13 cellular contexts compared by ENCODE assay signal in genomic region chr13:44048326-44048725, GRCh38.
DNase-seq lines count a peak whose midpoint lies in the region; ATAC-seq and TF ChIP-seq lines count a peak whose summit lies in the region.
"Had no signal": no experiment of that assay in that cellular context is flagged by ENCODE, and none has a peak within 500 bp of the region (broad histone marks: within the 10 kb centered on the region; RNA-seq: fewer than 3 reads in every experiment).

No MANE protein-coding gene starts in this region.

- RAD21 ChIA-PET in HCT116 (lab: Charles Lee; ENCODE audit: low non-redundant PET in 1 of 2, low total read pairs in 2 of 2, uncharacterized antibody in 2 of 2, unreplicated experiment in 2 of 2), result no interaction called here

- no peak for ATAC-seq in HCT116
- ATAC-seq in mucosa of descending colon, result no peak

- H3K4me3 ChIP-seq in AG04450 (ENCODE audit: low read depth, low read length) (no peak overlapping the region), HCT116 (replicated peaks in 1 of 2; ENCODE audit: low read depth in 1 of 2, low read length in 2 of 2) (no peak overlapping the region), OCI-LY7 (ENCODE audit: low read depth, low read length, poor library complexity, severe bottlenecking) (no peak overlapping the region), epithelial cell of esophagus (ENCODE audit: low read length) (no peak overlapping the region), mucosa of descending colon (no peak overlapping the region)
- H3K4me3 ChIP-seq: BLaER1 had no signal

- intact Hi-C loops in HCT116 (cut with micrococcal nuclease) (loop anchor here (1.0 kb wide), 1 partner anchor 140 kb away; no protein-coding TSS in a partner anchor), OCI-LY7 (cut with micrococcal nuclease; ENCODE audit: unreplicated experiment) (loop anchor here (5.0 kb wide), 1 partner anchor 141 kb away; no protein-coding TSS in a partner anchor), mucosa of descending colon (cut with DNase I, micrococcal nuclease) (loop anchor here (5.0 to 10.0 kb wide), 2 partner anchors 134 to 141 kb away; no protein-coding TSS in a partner anchor)

- TF ChIP-seq RAD21 in HCT116 (IDR thresholded peaks at IDR 0.05; ENCODE audit: low read depth), result peak; percentile 17; the same call in 1 of the 2 replicates

- no peaks in the 10 kb centered on the region for H3K4me1 ChIP-seq in HCT116 (ENCODE audit: control insufficient read depth in 1 of 2, insufficient read depth in 2 of 2, low read length in 2 of 2)
- H3K4me1 ChIP-seq in OCI-LY7 (ENCODE audit: insufficient read depth, low read length, poor library complexity, severe bottlenecking), result no peaks in the 10 kb centered on the region
- peaks cover 9% of the 10 kb centered on the region for H3K4me1 ChIP-seq in mucosa of descending colon (ENCODE audit: low read depth)

- H3K9ac ChIP-seq in HCT116 (ENCODE audit: low read length), result no peak overlapping the region
- H3K9ac ChIP-seq: BLaER1 had no signal

- H3K4me2 ChIP-seq in HCT116 (ENCODE audit: low read length) (no peak overlapping the region), OCI-LY7 (ENCODE audit: low read length) (no peak overlapping the region)
- H3K4me2 ChIP-seq: BLaER1 had no signal

- no peak for TF ChIP-seq POLR2A in HCT116 (IDR thresholded peaks at IDR 0.05; ENCODE audit: borderline replicate concordance, extremely low read depth, insufficient read depth, insufficient read length)

- H2AFZ ChIP-seq in HCT116 (ENCODE audit: low read depth, low read length, poor library complexity, severe bottlenecking), result no peak overlapping the region
- no peak overlapping the region for H2AFZ ChIP-seq in OCI-LY7 (ENCODE audit: low read length)

- no peaks in the 10 kb centered on the region for H3K79me2 ChIP-seq in HCT116 (ENCODE audit: insufficient read depth, low read length)
- H3K79me2 ChIP-seq in OCI-LY7 (ENCODE audit: insufficient read depth, low read depth, low read length), result no peaks in the 10 kb centered on the region

- CTCF ChIA-PET in AG04450 (lab: Charles Lee), result interaction anchor here (0.5 to 7.0 kb wide), 6 partner anchors 135 to 393 kb away, joined by 3 to 99 read pairs (median 4); no protein-coding TSS in a partner anchor
- CTCF ChIA-PET in HCT116 (lab: Charles Lee), result no interaction called here
- CTCF ChIA-PET in OCI-LY7 (lab: Charles Lee; ENCODE audit: unreplicated experiment), result no interaction called here

- POLR2A ChIA-PET in AG04450 (lab: Yijun Ruan, JAX) (no interaction called here), HCT116 (lab: Charles Lee) (interaction anchor here (1.0 kb wide), 2 partner anchors 388 to 389 kb away, joined by 3 read pairs; no protein-coding TSS in a partner anchor), OCI-LY7 (lab: Charles Lee) (interaction anchor here (1.1 kb wide), 1 partner anchor 140 kb away, joined by 3 read pairs; no protein-coding TSS in a partner anchor)

- TF ChIP-seq CTCF in AG04450 (IDR thresholded peaks at IDR 0.05; ENCODE audit: low read depth, low read length), result peak; percentile 46
- peak in 1 of 3 experiments; percentile 11; a peak in 1 of 6 replicates for TF ChIP-seq CTCF in HCT116 (IDR thresholded peaks at IDR 0.05 in 2 of 3, conservative IDR thresholded peaks at IDR 0.05 in 1 of 3; ENCODE audit: borderline replicate concordance in 1 of 3, insufficient read depth in 1 of 3, low read depth in 2 of 3, low read length in 2 of 3)
- peak; percentile 61 for TF ChIP-seq CTCF in OCI-LY7 (conservative IDR thresholded peaks at IDR 0.05; ENCODE audit: low read length)
- peak; percentile 19 for TF ChIP-seq CTCF in epithelial cell of esophagus (IDR thresholded peaks at IDR 0.05; ENCODE audit: insufficient read depth, low read depth, low read length, missing control alignments)
- TF ChIP-seq CTCF in mucosa of descending colon (IDR thresholded peaks at IDR 0.05), result no peak

- no TSS peak for BruUV-seq in HCT116 (replicated peaks; lab: Mats Ljungman, UMichigan)
- BruUV-seq in OCI-LY7 (replicated peaks; lab: Mats Ljungman, UMichigan), result no TSS peak

- H3K36me3 ChIP-seq in HCT116 (ENCODE audit: control insufficient read depth in 1 of 2, insufficient read depth in 2 of 2, low read length in 2 of 2), result no peaks in the 10 kb centered on the region
- H3K36me3 ChIP-seq in OCI-LY7 (ENCODE audit: insufficient read depth, low read length), result no peaks in the 10 kb centered on the region
- no peaks in the 10 kb centered on the region for H3K36me3 ChIP-seq in mucosa of descending colon (ENCODE audit: low read depth)
- H3K36me3 ChIP-seq: BLaER1 had no signal

- H3K9me2 ChIP-seq in HCT116 (ENCODE audit: insufficient read depth), result no peaks in the 10 kb centered on the region
- no peaks in the 10 kb centered on the region for H3K9me2 ChIP-seq in OCI-LY7 (ENCODE audit: insufficient read depth, low read length)

- H3K27me3 ChIP-seq in AG04450 (ENCODE audit: control insufficient read depth, insufficient read depth, low read length) (peaks cover 6% of the 10 kb centered on the region), HCT116 (ENCODE audit: insufficient read depth, low read length) (no peaks in the 10 kb centered on the region)
- H3K27me3 ChIP-seq: BLaER1 had no signal

- H4K20me1 ChIP-seq in HCT116 (ENCODE audit: insufficient read depth) (no peaks in the 10 kb centered on the region), OCI-LY7 (ENCODE audit: insufficient read depth, low read length) (no peaks in the 10 kb centered on the region)
- H4K20me1 ChIP-seq: BLaER1 had no signal

- H3K9me3 ChIP-seq in AG04450 (ENCODE audit: control insufficient read depth, insufficient read depth, low read length), result no peaks in the 10 kb centered on the region
- no peaks in the 10 kb centered on the region for H3K9me3 ChIP-seq in HCT116 (ENCODE audit: control insufficient read depth in 1 of 2, insufficient read depth in 1 of 2, low read depth in 1 of 2, low read length in 2 of 2)
- no peaks in the 10 kb centered on the region for H3K9me3 ChIP-seq in OCI-LY7 (ENCODE audit: low read length)
- H3K9me3 ChIP-seq in mucosa of descending colon, result no peaks in the 10 kb centered on the region
- H3K9me3 ChIP-seq: BLaER1 had no signal

- no peak for DNase-seq in AG04450 (ENCODE audit: low read depth, low spot score)
- DNase-seq in HCT116 (ENCODE audit: low read depth, low spot score), result no peak
- DNase-seq in OCI-LY7 (ENCODE audit: low spot score), result no peak
- DNase-seq in epithelial cell of esophagus (ENCODE audit: low read depth), result no peak
- DNase-seq in activated gamma-delta T cell treated with Interleukin-2 at 50 U/mL for 16 hours, result no peak
- no peak for DNase-seq in COLO668 (lab: John Stamatoyannopoulos, UW; ENCODE audit: unreplicated experiment)
- DNase-seq in DMS79 (lab: John Stamatoyannopoulos, UW), result no peak
- DNase-seq in mucosa of descending colon, result no peak
- DNase-seq: cortex of kidney, GDM1, NCI-H1694, NCI-H774 had no signal

- H3K27ac ChIP-seq in AG04450 (ENCODE audit: low read depth, low read length) (no peak overlapping the region), HCT116 (ENCODE audit: low read depth, low read length) (no peak overlapping the region), OCI-LY7 (ENCODE audit: low read depth, low read length, poor library complexity, severe bottlenecking) (no peak overlapping the region)
- H3K27ac ChIP-seq: BLaER1 had no signal

TF ChIP-seq in HCT116, 20 proteins besides CTCF, POLR2A, EP300 and RAD21:
- TF ChIP-seq POLR2AphosphoS5 (IDR thresholded peaks at IDR 0.05; ENCODE audit: low read depth, low read length), result no peak
- no peak for TF ChIP-seq EGR1 (IDR thresholded peaks at IDR 0.05; ENCODE audit: low read depth)
- no peak for TF ChIP-seq EZH2 (IDR thresholded peaks at IDR 0.05)
- TF ChIP-seq CBX3 (IDR thresholded peaks at IDR 0.05; ENCODE audit: low read depth), result no peak
